ENCODE assay signal across 8 cellular contexts in the genomic region with DNA sequence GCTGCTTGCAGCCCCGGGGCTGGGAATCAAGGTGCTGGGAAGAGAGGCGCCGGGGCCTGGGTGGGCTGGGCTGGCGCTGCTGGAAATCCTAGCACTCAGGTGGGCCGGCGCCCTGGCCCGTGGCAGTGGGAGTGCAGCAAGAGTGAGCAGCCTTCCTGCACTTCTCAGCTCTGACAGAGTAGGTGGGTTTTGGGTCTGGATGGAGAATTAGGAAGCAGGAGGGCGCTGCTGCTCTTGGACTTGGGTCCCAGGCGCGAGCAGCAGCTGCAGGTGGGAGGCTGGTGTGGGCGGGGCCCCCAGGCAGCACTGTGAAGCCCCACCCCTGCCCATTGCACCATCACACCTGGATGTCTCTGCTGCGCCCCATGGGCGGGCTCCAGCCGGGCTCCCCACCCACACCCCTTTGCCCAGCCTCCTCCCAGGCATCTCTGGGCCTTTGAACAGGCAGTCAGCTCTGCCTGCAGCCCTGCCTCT. TPM values are rescaled to one million over a fixed set of nuclear protein-coding genes. Genes with fewer than 3 reads are reported as not detected.
A peak's percentile ranks its signal among the peaks of the same experiment; 100 is the strongest.
DNase-seq lines count a peak whose midpoint lies in the region; TF ChIP-seq lines count a peak whose summit lies in the region.

No MANE protein-coding gene starts in this region.

- peaks cover 90 to 100% (median 92%) of the 10 kb centered on the region in 11 experiments for H4K20me1 ChIP-seq in BLaER1 treated with 17β-estradiol and CSF1 and Interleukin-3, amounts not matched to agents 10 nM and 100 nM

- H3K9me3 ChIP-seq in BLaER1 treated with 17β-estradiol and CSF1 and Interleukin-3, amounts not matched to agents 10 nM and 100 nM (replicated peaks in 1 of 11): no peaks in the 10 kb centered on the region
- no peaks in the 10 kb centered on the region for H3K9me3 ChIP-seq in colonic mucosa

- H3K9ac ChIP-seq in BLaER1 treated with 17β-estradiol and CSF1 and Interleukin-3, amounts not matched to agents 10 nM and 100 nM: peak overlapping the region; percentile 11 to 99 (median 96); a peak in 19 of 22 replicates
- peak overlapping the region in 1 of 2 donors; percentile 46 for H3K9ac ChIP-seq in colonic mucosa (ENCODE audit: low read depth in 2 of 2, low read length in 2 of 2)

- intact Hi-C loops in colonic mucosa (cut with DNase I): no loop called here

- peaks cover 33 to 93% (median 86%) of the 10 kb centered on the region in 11 experiments for H3K36me3 ChIP-seq in BLaER1 treated with 17β-estradiol and CSF1 and Interleukin-3, amounts not matched to agents 10 nM and 100 nM
- peaks cover 6% of the 10 kb centered on the region for H3K36me3 ChIP-seq in colonic mucosa

- no peaks in the 10 kb centered on the region for H3K27me3 ChIP-seq in BLaER1 treated with 17β-estradiol and CSF1 and Interleukin-3, amounts not matched to agents 10 nM and 100 nM
- H3K27me3 ChIP-seq in colonic mucosa: no peaks in the 10 kb centered on the region

- H3K27ac ChIP-seq in BLaER1 treated with 17β-estradiol and CSF1 and Interleukin-3, amounts not matched to agents 10 nM and 100 nM: peak overlapping the region in 8 of 11 experiments; percentile 23 to 98 (median 95); a peak in 15 of 22 replicates
- peak overlapping the region; percentile 7 for H3K27ac ChIP-seq in colonic mucosa

- peak overlapping the region; percentile 95 to 100 (median 99) for H3K4me2 ChIP-seq in BLaER1 treated with 17β-estradiol and CSF1 and Interleukin-3, amounts not matched to agents 10 nM and 100 nM

- DNase-seq in NCI-H2107 treated with DMSO at 0.1 percent for 48 hours (lab: John Stamatoyannopoulos, UW; ENCODE audit: unreplicated experiment) (peak; percentile 75), colonic mucosa (peak; percentile 91), mucosa of gallbladder (ENCODE audit: low spot score) (peak; percentile 60), AG08396 (ENCODE audit: low spot score) (no peak), pons (ENCODE audit: low spot score) (no peak), HK-2 (ENCODE audit: unreplicated experiment) (no peak), SK-N-DZ (ENCODE audit: low spot score) (no peak)

- H3K4me3 ChIP-seq in BLaER1 treated with 17β-estradiol and CSF1 and Interleukin-3, amounts not matched to agents 10 nM and 100 nM: peak overlapping the region in 4 of 10 experiments; percentile 84 to 97 (median 96); a peak in 9 of 20 replicates
- H3K4me3 ChIP-seq in colonic mucosa: no peak overlapping the region

- peaks cover 74 to 89% (median 78%) of the 10 kb centered on the region in 10 experiments for H3K4me1 ChIP-seq in BLaER1 treated with 17β-estradiol and CSF1 and Interleukin-3, amounts not matched to agents 10 nM and 100 nM
- H3K4me1 ChIP-seq in colonic mucosa: peaks cover 44% of the 10 kb centered on the region

- no peak for TF ChIP-seq CTCF in colonic mucosa (IDR thresholded peaks at IDR 0.05)

RNA-seq across cellular contexts. Expression of gene BRI3, which starts 6.0 kb away (rescaled TPM):
- 100 to 1,000 TPM; 152 to 187 TPM for total RNA-seq in colonic mucosa
- total RNA-seq in mucosa of gallbladder: 198 TPM
- 25.4 and 27.8 TPM in 2 replicates for polyA plus RNA-seq in SK-N-DZ (2014; cell fraction: cytosol; rRNA removed)
- 15.9 and 22.8 TPM in 2 replicates for polyA plus RNA-seq in SK-N-DZ (2014; cell fraction: nucleus; rRNA removed)

RNA-seq across cellular contexts. Expression of gene TECPR1, which starts 35.5 kb away (rescaled TPM):
- total RNA-seq in colonic mucosa (10 to 100 TPM; 20.3 to 44.5 TPM), mucosa of gallbladder (42.3 TPM)
- 21.2 and 34.4 TPM in 2 replicates for polyA plus RNA-seq in SK-N-DZ (2014; cell fraction: cytosol; rRNA removed)
- 55.3 and 70.7 TPM in 2 replicates for polyA plus RNA-seq in SK-N-DZ (2014; cell fraction: nucleus; rRNA removed)

Comparison
In these comparisons a context has a peak if more than half of its experiments do, and no peak if none do; other contexts are left out.
1. DNase-seq: peak in NCI-H2107 treated with DMSO at 0.1 percent for 48 hours (single experiment), colonic mucosa (single experiment) and mucosa of gallbladder (single experiment); none in AG08396 (single experiment), pons (single experiment), HK-2 (single experiment) and SK-N-DZ (single experiment).